9 cellular contexts compared by ENCODE assay signal in genomic region chr17:60941028-60941427, GRCh38.
DNase-seq lines count a peak whose midpoint lies in the region; ATAC-seq and TF ChIP-seq lines count a peak whose summit lies in the region.
"Had no signal": no experiment of that assay in that cellular context is flagged by ENCODE, and none has a peak within 500 bp of the region (broad histone marks: within the 10 kb centered on the region; RNA-seq: fewer than 3 reads in every experiment).

No MANE protein-coding gene starts in this region.

- TF ChIP-seq CTCF in cardiac fibroblast (IDR thresholded peaks at IDR 0.05; ENCODE audit: low read depth, low read length) (no peak), upper lobe of right lung (IDR thresholded peaks at IDR 0.05) (no peak)

- H3K9me3 ChIP-seq in upper lobe of right lung = no peaks in the 10 kb centered on the region

- H3K4me1 ChIP-seq in upper lobe of right lung = peaks cover 10% of the 10 kb centered on the region

- peak; percentile 81 for ATAC-seq in upper lobe of right lung
- no peak for ATAC-seq in GM21723 (IDR thresholded peaks at IDR 0.05; ENCODE audit: unreplicated experiment)

- H3K36me3 ChIP-seq in upper lobe of right lung = no peaks in the 10 kb centered on the region

- no peaks in the 10 kb centered on the region for H3K27me3 ChIP-seq in upper lobe of right lung

- H3K27ac ChIP-seq in upper lobe of right lung = peak overlapping the region; percentile 62

- intact Hi-C loops in upper lobe of right lung (cut with DNase I) = no loop called here

- H3K4me3 ChIP-seq in cardiac fibroblast (replicated peaks in 1 of 2; ENCODE audit: low read depth in 2 of 2, low read length in 2 of 2) (no peak overlapping the region), upper lobe of right lung (no peak overlapping the region)

- peak; percentile 48 for DNase-seq in MV-4-11 (lab: John Stamatoyannopoulos, UW)
- peak; percentile 91 to 93 for DNase-seq in cardiac fibroblast (ENCODE audit: low read depth in 2 of 2)
- DNase-seq in left kidney (ENCODE audit: low read depth, low spot score) = peak; percentile 24
- no peak for DNase-seq in upper lobe of right lung
- DNase-seq in stimulated activated CD4-positive, alpha-beta T cell treated with anti-CD3 and anti-CD28 coated beads, Interleukin-2, amount 100 ng/mL, for 24 hours = no peak
- no peak for DNase-seq in activated CD4-positive, alpha-beta T cell treated with anti-CD3 and anti-CD28 coated beads, Interleukin-2, amount 50 U/mL, for 48 hours
- DNase-seq: activated CD4-positive, alpha-beta T cell treated with anti-CD3 and anti-CD28 coated beads, Interleukin-2, amount 50 U/mL, for 4 hours; NCI-H2171 had no signal

Comparison
In these comparisons a context has a peak if more than half of its experiments do, and no peak if none do; other contexts are left out.
1. DNase-seq: peak in MV-4-11 (single experiment), cardiac fibroblast (2 of 2) and left kidney (single experiment); none in upper lobe of right lung (single experiment), stimulated activated CD4-positive, alpha-beta T cell treated with anti-CD3 and anti-CD28 coated beads, Interleukin-2, amount 100 ng/mL, for 24 hours (0 of 2) and activated CD4-positive, alpha-beta T cell treated with anti-CD3 and anti-CD28 coated beads, Interleukin-2, amount 50 U/mL, for 48 hours (0 of 2).